Comparison of ENCODE assay signal across 28 cellular contexts in the genomic region with DNA sequence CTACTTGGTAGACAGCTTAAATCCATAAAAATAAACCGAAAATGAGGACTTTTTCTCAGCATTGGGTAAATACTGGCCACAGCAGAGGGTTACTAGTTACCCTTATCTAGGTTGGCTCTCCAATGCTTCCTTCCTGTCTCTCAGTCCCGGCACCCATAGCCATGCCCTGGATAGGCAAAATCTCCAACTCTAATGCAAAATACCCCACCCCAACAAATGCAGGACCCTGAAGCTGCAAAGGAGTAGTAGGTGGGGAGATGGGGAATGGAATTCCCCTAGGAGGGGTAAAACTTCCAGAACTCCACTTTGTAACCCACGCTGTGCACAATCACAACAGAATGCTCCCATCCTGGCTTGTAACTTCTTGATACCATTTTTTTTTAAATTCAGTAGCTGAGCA. TPM values are rescaled to one million over a fixed set of nuclear protein-coding genes. Genes with fewer than 3 reads are reported as not detected.
DNase-seq lines count a peak whose midpoint lies in the region; ATAC-seq and TF ChIP-seq lines count a peak whose summit lies in the region.
"Had no signal": no experiment of that assay in that cellular context is flagged by ENCODE, and none has a peak within 500 bp of the region (broad histone marks: within the 10 kb centered on the region; RNA-seq: fewer than 3 reads in every experiment).

No MANE protein-coding gene starts in this region.

- H3K4me3 Mint-ChIP-seq in HFFc6 (peak overlapping the region; percentile 76; the same call in 1 of the 2 replicates), T-helper 17 cell (peak overlapping the region; percentile 4), T-cell (peak overlapping the region in 1 of 3 donors; percentile 16)
- H3K4me3 Mint-ChIP-seq: activated B cell treated with CpG ODN at 0.5 μM for 24 hours; activated T-cell treated with anti-CD3 and anti-CD28 coated beads, Interleukin-2, amount 50 U/mL, for 24 hours had no signal

- H3K9me3 Mint-ChIP-seq in HFFc6 (no peaks in the 10 kb centered on the region), T-cell (peaks cover 0 to 2% (median 0%) of the 10 kb centered on the region in 3 donors)
- H3K9me3 Mint-ChIP-seq: activated T-cell treated with anti-CD3 and anti-CD28 coated beads, Interleukin-2, amount 50 U/mL, for 24 hours had no signal

- CTCF ChIA-PET in T-cell (lab: Charles Lee), result interaction anchor here in 1 of 2 donors (0.7 kb wide), 1 partner anchor 491 kb away, joined by 3 read pairs; no protein-coding TSS in a partner anchor

- POLR2A ChIA-PET in T-cell (lab: Charles Lee), result no interaction called here

- no peak overlapping the region for H3K27ac Mint-ChIP-seq in HFFc6
- no peak overlapping the region for H3K27ac Mint-ChIP-seq in T-helper 17 cell
- no peak overlapping the region for H3K27ac Mint-ChIP-seq in T-cell
- H3K27ac Mint-ChIP-seq: activated B cell treated with CpG ODN at 0.5 μM for 24 hours; activated T-cell treated with anti-CD3 and anti-CD28 coated beads, Interleukin-2, amount 50 U/mL, for 24 hours; CD8-positive, alpha-beta memory T cell; nephron progenitor cell had no signal

- H3K9me3 ChIP-seq in T-helper 17 cell (ENCODE audit: control insufficient read depth, low read length, poor library complexity, severe bottlenecking), result no peaks in the 10 kb centered on the region
- H3K9me3 ChIP-seq: esophagus muscularis mucosa, gastrocnemius medialis, psoas muscle had no signal

- TF ChIP-seq CTCF in HFFc6 (IDR thresholded peaks at IDR 0.05) (no peak), epithelial cell of proximal tubule (conservative IDR thresholded peaks at IDR 0.05; ENCODE audit: low read depth, low read length) (no peak), retinal pigment epithelial cell (conservative IDR thresholded peaks at IDR 0.05; ENCODE audit: low read depth, low read length) (no peak)

- H3K27me3 Mint-ChIP-seq in HFFc6 (ENCODE audit: insufficient read depth) (peaks cover 70% of the 10 kb centered on the region), T-helper 17 cell (peaks cover 73% of the 10 kb centered on the region), T-cell (peaks cover 69 to 78% of the 10 kb centered on the region in 2 donors)

- ATAC-seq in T-helper 17 cell (no peak), HG02571 (IDR thresholded peaks at IDR 0.05; ENCODE audit: unreplicated experiment) (no peak), T-cell (replicated peaks in 1 of 4) (no peak), GM21786 (IDR thresholded peaks at IDR 0.05; ENCODE audit: unreplicated experiment) (no peak)
- ATAC-seq: gastrocnemius medialis, psoas muscle had no signal

- DNase-seq in HFFc6 (no peak), T-helper 17 cell (no peak), epithelial cell of proximal tubule (ENCODE audit: low read depth) (no peak), retinal pigment epithelial cell (ENCODE audit: low read depth) (no peak), T-cell (no peak), NCI-H2107 treated with DMSO at 0.1 percent for 48 hours (lab: John Stamatoyannopoulos, UW; ENCODE audit: unreplicated experiment) (no peak)
- DNase-seq: activated B cell treated with CpG ODN at 0.5 μM for 24 hours; activated naive CD4-positive, alpha-beta T cell; activated T-cell treated with anti-CD3 and anti-CD28 coated beads, Interleukin-2, amount 50 U/mL, for 24 hours; amniotic stem cell; CD8-positive, alpha-beta memory T cell; DND-41; effector CD4-positive, alpha-beta T cell; gastrocnemius medialis; HCEC 1CT; midbrain; NCI-H187; NCI-H226; nephron progenitor cell; psoas muscle; SIG-M5; stimulated activated CD4-positive, alpha-beta T cell treated with anti-CD3 and anti-CD28 coated beads, Interleukin-2, amount 100 ng/mL, for 24 hours; stimulated activated naive CD4-positive, alpha-beta T cell treated with Interleukin-2 at 50 U/mL for 16 hours; T-helper 2 cell; trophoblast cell had no signal

- H3K4me3 ChIP-seq in epithelial cell of proximal tubule (ENCODE audit: low read depth, low read length), result peak overlapping the region; percentile 55
- peak overlapping the region; percentile 95 for H3K4me3 ChIP-seq in retinal pigment epithelial cell (ENCODE audit: low read length)
- H3K4me3 ChIP-seq: esophagus muscularis mucosa, gastrocnemius medialis, psoas muscle had no signal

- peaks cover 45% of the 10 kb centered on the region for H3K4me1 Mint-ChIP-seq in HFFc6 (ENCODE audit: low read depth)
- peaks cover 32% of the 10 kb centered on the region for H3K4me1 Mint-ChIP-seq in T-helper 17 cell
- peaks cover 54 to 63% (median 58%) of the 10 kb centered on the region in 3 donors for H3K4me1 Mint-ChIP-seq in T-cell

- H3K36me3 Mint-ChIP-seq in HFFc6 (ENCODE audit: low read depth) (peaks cover 4% of the 10 kb centered on the region; the same call in 1 of the 2 replicates), T-helper 17 cell (ENCODE audit: low read depth) (peaks cover 12% of the 10 kb centered on the region), T-cell (peaks cover 4% of the 10 kb centered on the region)
- H3K36me3 Mint-ChIP-seq: CD8-positive, alpha-beta memory T cell had no signal

RNA-seq across cellular contexts. Expression of a gene that starts 2.9 kb away (rescaled TPM):
- 1 to 10 TPM in 4 of 6 experiments, not detected in 2; 1.3 to 1.5 (median 1.4) TPM for total RNA-seq in HFFc6 (2021; fragmentation: NEBNext Ultra II Directional; extraction: Animal tissue kit (Norgen Biotek cat#: 25700))
- not detected for total RNA-seq in T-helper 17 cell
- total RNA-seq in epithelial cell of proximal tubule, result 0.36 TPM in 1 of 2 replicates, not detected in the other
- not detected for total RNA-seq in T-cell
- total RNA-seq: activated B cell treated with CpG ODN at 0.5 μM for 24 hours; CD8-positive, alpha-beta memory T cell; gastrocnemius medialis had no signal
